In the genomic region with DNA sequence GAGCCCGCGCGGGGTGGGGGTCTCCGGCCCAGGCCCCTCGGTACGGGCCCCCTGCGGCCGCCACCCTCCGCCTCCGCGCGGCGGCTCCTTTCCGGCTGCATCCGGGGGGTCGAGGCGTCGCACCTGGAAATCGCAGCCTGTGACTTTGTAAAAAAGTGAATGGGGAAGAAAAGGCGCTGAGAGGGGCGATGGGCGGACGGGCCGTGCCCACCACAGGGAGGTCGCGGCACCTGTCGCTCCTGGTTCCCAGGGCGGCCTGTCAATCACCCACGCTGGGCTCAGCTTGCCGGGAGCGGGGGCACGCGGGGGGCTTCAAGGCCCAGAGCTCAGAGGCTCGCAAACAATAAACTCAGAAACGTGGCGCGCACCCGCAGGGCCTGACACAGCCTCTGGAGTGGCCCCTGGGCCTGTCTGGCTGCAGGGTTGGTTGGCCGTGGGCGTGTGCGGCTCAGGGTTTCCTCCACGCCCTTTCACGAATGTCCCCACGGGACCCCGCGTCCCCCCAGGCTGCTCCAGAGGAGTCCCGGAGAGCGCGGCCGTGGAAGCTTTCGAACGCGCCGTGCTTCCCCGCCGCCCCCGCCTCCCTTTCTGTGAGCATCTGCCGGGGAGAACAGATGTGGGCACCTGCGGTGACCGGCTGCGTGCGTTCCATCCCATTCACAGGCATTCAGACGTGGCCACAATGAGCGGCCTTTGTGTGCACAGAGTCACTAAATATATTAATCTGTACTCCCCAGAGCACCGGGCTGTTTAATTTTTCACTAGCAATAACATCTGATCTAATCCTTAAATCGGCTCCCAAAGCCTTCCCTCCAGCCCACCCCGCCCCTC, we compare ENCODE assay signal across 1 cellular context.
TF ChIP-seq lines count a peak whose summit lies in the region.

No MANE protein-coding gene starts in this region.

TF ChIP-seq in H1, 55 proteins besides CTCF, POLR2A, EP300 and RAD21:
- 0 out of 2 replicates have a peak, but pooled peaks have one; percentile 10 for TF ChIP-seq TAF1 (IDR thresholded peaks at IDR 0.05; ENCODE audit: low read depth, low read length)
- TF ChIP-seq CBX5 (IDR thresholded peaks at IDR 0.05; ENCODE audit: low read depth, low read length): no peak
- no peak for TF ChIP-seq ZNF274 (IDR thresholded peaks at IDR 0.05; ENCODE audit: borderline replicate concordance, extremely low read depth, low read length)
- TF ChIP-seq HDAC6 (IDR thresholded peaks at IDR 0.05; ENCODE audit: low read depth, low read length): no peak
- TF ChIP-seq RFX5 (IDR thresholded peaks at IDR 0.05; ENCODE audit: borderline replicate concordance, low read depth, low read length): no peak
- TF ChIP-seq, protein P1, sequence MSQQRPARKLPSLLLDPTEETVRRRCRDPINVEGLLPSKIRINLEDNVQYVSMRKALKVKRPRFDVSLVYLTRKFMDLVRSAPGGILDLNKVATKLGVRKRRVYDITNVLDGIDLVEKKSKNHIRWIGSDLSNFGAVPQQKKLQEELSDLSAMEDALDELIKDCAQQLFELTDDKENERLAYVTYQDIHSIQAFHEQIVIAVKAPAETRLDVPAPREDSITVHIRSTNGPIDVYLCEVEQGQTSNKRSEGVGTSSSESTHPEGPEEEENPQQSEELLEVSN (IDR thresholded peaks at IDR 0.05): peak; percentile 30
- TF ChIP-seq TEAD4 (IDR thresholded peaks at IDR 0.05; ENCODE audit: low read depth, low read length): no peak
- TF ChIP-seq FOSL1 (IDR thresholded peaks at IDR 0.05; ENCODE audit: insufficient read depth, low read depth, low read length): no peak
- no peak for TF ChIP-seq MAFK (IDR thresholded peaks at IDR 0.05; ENCODE audit: low read depth, low read length)
- no peak for TF ChIP-seq NANOG (IDR thresholded peaks at IDR 0.05; ENCODE audit: insufficient read depth, low read depth, low read length, poor library complexity, severe bottlenecking)
- TF ChIP-seq, protein P2, sequence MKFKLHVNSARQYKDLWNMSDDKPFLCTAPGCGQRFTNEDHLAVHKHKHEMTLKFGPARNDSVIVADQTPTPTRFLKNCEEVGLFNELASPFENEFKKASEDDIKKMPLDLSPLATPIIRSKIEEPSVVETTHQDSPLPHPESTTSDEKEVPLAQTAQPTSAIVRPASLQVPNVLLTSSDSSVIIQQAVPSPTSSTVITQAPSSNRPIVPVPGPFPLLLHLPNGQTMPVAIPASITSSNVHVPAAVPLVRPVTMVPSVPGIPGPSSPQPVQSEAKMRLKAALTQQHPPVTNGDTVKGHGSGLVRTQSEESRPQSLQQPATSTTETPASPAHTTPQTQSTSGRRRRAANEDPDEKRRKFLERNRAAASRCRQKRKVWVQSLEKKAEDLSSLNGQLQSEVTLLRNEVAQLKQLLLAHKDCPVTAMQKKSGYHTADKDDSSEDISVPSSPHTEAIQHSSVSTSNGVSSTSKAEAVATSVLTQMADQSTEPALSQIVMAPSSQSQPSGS (IDR thresholded peaks at IDR 0.05; ENCODE audit: low read length): no peak
- peak; percentile 57 for TF ChIP-seq KDM4A (IDR thresholded peaks at IDR 0.05; ENCODE audit: low read depth, low read length, severe bottlenecking)
- no peak for TF ChIP-seq RNF2 (IDR thresholded peaks at IDR 0.05; ENCODE audit: borderline replicate concordance, low read depth, low read length, missing control alignments, poor library complexity, severe bottlenecking)
- no peak for TF ChIP-seq CBX8 (IDR thresholded peaks at IDR 0.05; ENCODE audit: borderline replicate concordance, low read depth, low read length)
- TF ChIP-seq NRF1 (IDR thresholded peaks at IDR 0.05; ENCODE audit: low read depth, low read length): no peak
- no peak for TF ChIP-seq SRF (IDR thresholded peaks at IDR 0.05; ENCODE audit: low read depth, low read length)
- no peak for TF ChIP-seq CHD2 (IDR thresholded peaks at IDR 0.05; ENCODE audit: low read length)
- no peak for TF ChIP-seq RBBP5 (IDR thresholded peaks at IDR 0.05; ENCODE audit: borderline replicate concordance, low read depth, low read length)
- TF ChIP-seq ASH2L (IDR thresholded peaks at IDR 0.05; ENCODE audit: low read length): no peak
- no peak for TF ChIP-seq SIX5 (IDR thresholded peaks at IDR 0.05; ENCODE audit: low read depth, low read length)
- TF ChIP-seq, protein P3, sequence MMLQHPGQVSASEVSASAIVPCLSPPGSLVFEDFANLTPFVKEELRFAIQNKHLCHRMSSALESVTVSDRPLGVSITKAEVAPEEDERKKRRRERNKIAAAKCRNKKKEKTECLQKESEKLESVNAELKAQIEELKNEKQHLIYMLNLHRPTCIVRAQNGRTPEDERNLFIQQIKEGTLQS (IDR thresholded peaks at IDR 0.05; ENCODE audit: insufficient read depth, low read depth, low read length): no peak
- TF ChIP-seq TBP (IDR thresholded peaks at IDR 0.05; ENCODE audit: low read depth, low read length): no peak
- TF ChIP-seq TAF7 (optimal IDR thresholded peaks at IDR 0.05; ENCODE audit: borderline replicate concordance, low read depth, low read length): no peak
- no peak for TF ChIP-seq RXRA (IDR thresholded peaks at IDR 0.05; ENCODE audit: insufficient read depth, low read depth, low read length)
- no peak for TF ChIP-seq GTF2F1 (IDR thresholded peaks at IDR 0.05; ENCODE audit: borderline replicate concordance, low read depth, low read length)
- no peak for TF ChIP-seq JUN (IDR thresholded peaks at IDR 0.05; ENCODE audit: low read depth, low read length)
- TF ChIP-seq SIN3A (conservative IDR thresholded peaks at IDR 0.05 in 1 of 2, IDR thresholded peaks at IDR 0.05 in 1 of 2; ENCODE audit: low read depth in 1 of 2, low read length in 2 of 2): no peak
- no peak for TF ChIP-seq YY1 (IDR thresholded peaks at IDR 0.05; ENCODE audit: low read depth, low read length)
- TF ChIP-seq SP4 (IDR thresholded peaks at IDR 0.05; ENCODE audit: low read length): no peak
- TF ChIP-seq, protein P4, sequence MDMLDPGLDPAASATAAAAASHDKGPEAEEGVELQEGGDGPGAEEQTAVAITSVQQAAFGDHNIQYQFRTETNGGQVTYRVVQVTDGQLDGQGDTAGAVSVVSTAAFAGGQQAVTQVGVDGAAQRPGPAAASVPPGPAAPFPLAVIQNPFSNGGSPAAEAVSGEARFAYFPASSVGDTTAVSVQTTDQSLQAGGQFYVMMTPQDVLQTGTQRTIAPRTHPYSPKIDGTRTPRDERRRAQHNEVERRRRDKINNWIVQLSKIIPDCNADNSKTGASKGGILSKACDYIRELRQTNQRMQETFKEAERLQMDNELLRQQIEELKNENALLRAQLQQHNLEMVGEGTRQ (IDR thresholded peaks at IDR 0.05; ENCODE audit: low read length): no peak
- no peak for TF ChIP-seq KDM5A (IDR thresholded peaks at IDR 0.05; ENCODE audit: low read length)
- no peak for TF ChIP-seq JUND (IDR thresholded peaks at IDR 0.05; ENCODE audit: low read length)
- no peak for TF ChIP-seq POU5F1 (IDR thresholded peaks at IDR 0.05; ENCODE audit: low read depth, low read length)
- no peak for TF ChIP-seq SP2 (IDR thresholded peaks at IDR 0.05; ENCODE audit: low read length)
- no peak for TF ChIP-seq BACH1 (IDR thresholded peaks at IDR 0.05; ENCODE audit: low read length)
- no peak for TF ChIP-seq EGR1 (IDR thresholded peaks at IDR 0.05; ENCODE audit: borderline replicate concordance, low read depth, low read length)
- no peak for TF ChIP-seq CTBP2 (IDR thresholded peaks at IDR 0.05; ENCODE audit: borderline replicate concordance, insufficient read depth, insufficient read length, low read length)
- TF ChIP-seq, protein P5, sequence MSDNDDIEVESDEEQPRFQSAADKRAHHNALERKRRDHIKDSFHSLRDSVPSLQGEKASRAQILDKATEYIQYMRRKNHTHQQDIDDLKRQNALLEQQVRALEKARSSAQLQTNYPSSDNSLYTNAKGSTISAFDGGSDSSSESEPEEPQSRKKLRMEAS (IDR thresholded peaks at IDR 0.05): peak; percentile 45; the same call in 1 of the 2 replicates
- no peak for TF ChIP-seq SIRT6 (IDR thresholded peaks at IDR 0.05; ENCODE audit: low read length)
- no peak for TF ChIP-seq CEBPB (IDR thresholded peaks at IDR 0.05; ENCODE audit: low read depth, low read length)
- peak; percentile 33; the same call in 1 of the 2 replicates for TF ChIP-seq SUZ12 (IDR thresholded peaks at IDR 0.05; ENCODE audit: low read length)
- no peak for TF ChIP-seq SAP30 (IDR thresholded peaks at IDR 0.05; ENCODE audit: insufficient read depth, insufficient replicate concordance, low read length)
- TF ChIP-seq PHF8 (conservative IDR thresholded peaks at IDR 0.05; ENCODE audit: low read depth, low read length): no peak
- TF ChIP-seq TCF12 (IDR thresholded peaks at IDR 0.05; ENCODE audit: low read depth, low read length): peak; percentile 54; the same call in 1 of the 2 replicates
- no peak for TF ChIP-seq EZH2 (IDR thresholded peaks at IDR 0.05; ENCODE audit: low read depth, low read length, severe bottlenecking)
- TF ChIP-seq GABPA (IDR thresholded peaks at IDR 0.05; ENCODE audit: borderline replicate concordance, insufficient read depth, low read length): no peak
- no peak for TF ChIP-seq CREB1 (IDR thresholded peaks at IDR 0.05)
- TF ChIP-seq, protein P6, sequence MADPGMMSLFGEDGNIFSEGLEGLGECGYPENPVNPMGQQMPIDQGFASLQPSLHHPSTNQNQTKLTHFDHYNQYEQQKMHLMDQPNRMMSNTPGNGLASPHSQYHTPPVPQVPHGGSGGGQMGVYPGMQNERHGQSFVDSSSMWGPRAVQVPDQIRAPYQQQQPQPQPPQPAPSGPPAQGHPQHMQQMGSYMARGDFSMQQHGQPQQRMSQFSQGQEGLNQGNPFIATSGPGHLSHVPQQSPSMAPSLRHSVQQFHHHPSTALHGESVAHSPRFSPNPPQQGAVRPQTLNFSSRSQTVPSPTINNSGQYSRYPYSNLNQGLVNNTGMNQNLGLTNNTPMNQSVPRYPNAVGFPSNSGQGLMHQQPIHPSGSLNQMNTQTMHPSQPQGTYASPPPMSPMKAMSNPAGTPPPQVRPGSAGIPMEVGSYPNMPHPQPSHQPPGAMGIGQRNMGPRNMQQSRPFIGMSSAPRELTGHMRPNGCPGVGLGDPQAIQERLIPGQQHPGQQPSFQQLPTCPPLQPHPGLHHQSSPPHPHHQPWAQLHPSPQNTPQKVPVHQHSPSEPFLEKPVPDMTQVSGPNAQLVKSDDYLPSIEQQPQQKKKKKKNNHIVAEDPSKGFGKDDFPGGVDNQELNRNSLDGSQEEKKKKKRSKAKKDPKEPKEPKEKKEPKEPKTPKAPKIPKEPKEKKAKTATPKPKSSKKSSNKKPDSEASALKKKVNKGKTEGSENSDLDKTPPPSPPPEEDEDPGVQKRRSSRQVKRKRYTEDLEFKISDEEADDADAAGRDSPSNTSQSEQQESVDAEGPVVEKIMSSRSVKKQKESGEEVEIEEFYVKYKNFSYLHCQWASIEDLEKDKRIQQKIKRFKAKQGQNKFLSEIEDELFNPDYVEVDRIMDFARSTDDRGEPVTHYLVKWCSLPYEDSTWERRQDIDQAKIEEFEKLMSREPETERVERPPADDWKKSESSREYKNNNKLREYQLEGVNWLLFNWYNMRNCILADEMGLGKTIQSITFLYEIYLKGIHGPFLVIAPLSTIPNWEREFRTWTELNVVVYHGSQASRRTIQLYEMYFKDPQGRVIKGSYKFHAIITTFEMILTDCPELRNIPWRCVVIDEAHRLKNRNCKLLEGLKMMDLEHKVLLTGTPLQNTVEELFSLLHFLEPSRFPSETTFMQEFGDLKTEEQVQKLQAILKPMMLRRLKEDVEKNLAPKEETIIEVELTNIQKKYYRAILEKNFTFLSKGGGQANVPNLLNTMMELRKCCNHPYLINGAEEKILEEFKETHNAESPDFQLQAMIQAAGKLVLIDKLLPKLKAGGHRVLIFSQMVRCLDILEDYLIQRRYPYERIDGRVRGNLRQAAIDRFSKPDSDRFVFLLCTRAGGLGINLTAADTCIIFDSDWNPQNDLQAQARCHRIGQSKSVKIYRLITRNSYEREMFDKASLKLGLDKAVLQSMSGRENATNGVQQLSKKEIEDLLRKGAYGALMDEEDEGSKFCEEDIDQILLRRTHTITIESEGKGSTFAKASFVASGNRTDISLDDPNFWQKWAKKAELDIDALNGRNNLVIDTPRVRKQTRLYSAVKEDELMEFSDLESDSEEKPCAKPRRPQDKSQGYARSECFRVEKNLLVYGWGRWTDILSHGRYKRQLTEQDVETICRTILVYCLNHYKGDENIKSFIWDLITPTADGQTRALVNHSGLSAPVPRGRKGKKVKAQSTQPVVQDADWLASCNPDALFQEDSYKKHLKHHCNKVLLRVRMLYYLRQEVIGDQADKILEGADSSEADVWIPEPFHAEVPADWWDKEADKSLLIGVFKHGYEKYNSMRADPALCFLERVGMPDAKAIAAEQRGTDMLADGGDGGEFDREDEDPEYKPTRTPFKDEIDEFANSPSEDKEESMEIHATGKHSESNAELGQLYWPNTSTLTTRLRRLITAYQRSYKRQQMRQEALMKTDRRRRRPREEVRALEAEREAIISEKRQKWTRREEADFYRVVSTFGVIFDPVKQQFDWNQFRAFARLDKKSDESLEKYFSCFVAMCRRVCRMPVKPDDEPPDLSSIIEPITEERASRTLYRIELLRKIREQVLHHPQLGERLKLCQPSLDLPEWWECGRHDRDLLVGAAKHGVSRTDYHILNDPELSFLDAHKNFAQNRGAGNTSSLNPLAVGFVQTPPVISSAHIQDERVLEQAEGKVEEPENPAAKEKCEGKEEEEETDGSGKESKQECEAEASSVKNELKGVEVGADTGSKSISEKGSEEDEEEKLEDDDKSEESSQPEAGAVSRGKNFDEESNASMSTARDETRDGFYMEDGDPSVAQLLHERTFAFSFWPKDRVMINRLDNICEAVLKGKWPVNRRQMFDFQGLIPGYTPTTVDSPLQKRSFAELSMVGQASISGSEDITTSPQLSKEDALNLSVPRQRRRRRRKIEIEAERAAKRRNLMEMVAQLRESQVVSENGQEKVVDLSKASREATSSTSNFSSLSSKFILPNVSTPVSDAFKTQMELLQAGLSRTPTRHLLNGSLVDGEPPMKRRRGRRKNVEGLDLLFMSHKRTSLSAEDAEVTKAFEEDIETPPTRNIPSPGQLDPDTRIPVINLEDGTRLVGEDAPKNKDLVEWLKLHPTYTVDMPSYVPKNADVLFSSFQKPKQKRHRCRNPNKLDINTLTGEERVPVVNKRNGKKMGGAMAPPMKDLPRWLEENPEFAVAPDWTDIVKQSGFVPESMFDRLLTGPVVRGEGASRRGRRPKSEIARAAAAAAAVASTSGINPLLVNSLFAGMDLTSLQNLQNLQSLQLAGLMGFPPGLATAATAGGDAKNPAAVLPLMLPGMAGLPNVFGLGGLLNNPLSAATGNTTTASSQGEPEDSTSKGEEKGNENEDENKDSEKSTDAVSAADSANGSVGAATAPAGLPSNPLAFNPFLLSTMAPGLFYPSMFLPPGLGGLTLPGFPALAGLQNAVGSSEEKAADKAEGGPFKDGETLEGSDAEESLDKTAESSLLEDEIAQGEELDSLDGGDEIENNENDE (IDR thresholded peaks at IDR 0.05; ENCODE audit: insufficient replicate concordance, low read length): no peak
- TF ChIP-seq POLR2AphosphoS5 (IDR thresholded peaks at IDR 0.05; ENCODE audit: low read depth, low read length): no peak
- no peak for TF ChIP-seq CHD1 (IDR thresholded peaks at IDR 0.05; ENCODE audit: low read depth, low read length)
- no peak for TF ChIP-seq KDM1A (IDR thresholded peaks at IDR 0.05; ENCODE audit: borderline replicate concordance, low read length)
- no peak for TF ChIP-seq SP1 (IDR thresholded peaks at IDR 0.05; ENCODE audit: low read depth, low read length)
- TF ChIP-seq HDAC2 (IDR thresholded peaks at IDR 0.05; ENCODE audit: borderline replicate concordance in 1 of 2, low read depth in 2 of 2, low read length in 2 of 2): no peak; a peak in 1 of 4 replicates
- TF ChIP-seq BRCA1 (IDR thresholded peaks at IDR 0.05; ENCODE audit: low read depth, low read length): no peak
